36 cellular contexts compared by ENCODE assay signal in the genomic region with DNA sequence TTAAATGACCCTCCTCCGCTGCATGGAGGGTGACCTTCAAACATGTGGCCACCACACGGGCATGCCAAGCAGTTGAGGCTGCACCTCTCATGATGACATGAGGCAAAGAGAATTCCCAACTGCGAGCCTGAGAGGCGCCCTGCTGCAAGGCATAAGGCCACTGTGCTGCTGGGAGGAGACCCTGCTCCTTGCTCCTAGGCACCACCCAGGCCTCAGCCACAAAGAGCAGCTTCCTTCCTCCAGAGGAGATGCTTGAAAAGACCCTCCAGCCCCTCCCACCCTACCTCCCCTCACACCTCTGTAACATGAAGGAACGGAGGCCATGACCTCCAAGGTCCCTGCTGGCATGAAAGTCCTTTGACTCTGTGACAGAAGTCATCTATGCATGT.
"Had no signal": no experiment of that assay in that cellular context is flagged by ENCODE, and none has a peak within 500 bp of the region (broad histone marks: within the 10 kb centered on the region; RNA-seq: fewer than 3 reads in every experiment).

No MANE protein-coding gene starts in this region.

- H3K27ac Mint-ChIP-seq: activated CD4-positive, alpha-beta memory T cell treated with anti-CD3 and anti-CD28 coated beads for 36 hours; activated CD4-positive, alpha-beta T cell treated with anti-CD3 and anti-CD28 coated beads, Interleukin-2, amount 10 ng/mL, durations not matched to agents 24 days and 14 days; activated CD8-positive, alpha-beta T cell treated with anti-CD3 and anti-CD28 coated beads for 36 hours; activated naive CD4-positive, alpha-beta T cell treated with anti-CD3 and anti-CD28 coated beads for 36 hours; activated naive CD4-positive, alpha-beta T cell treated with anti-CD3 and anti-CD28 coated beads, Interleukin-2, amount 50 U/mL, for 72 hours; activated naive CD8-positive, alpha-beta T cell treated with anti-CD3 and anti-CD28 coated beads for 36 hours; activated T-cell treated with anti-CD3 and anti-CD28 coated beads, Interleukin-2, amount 50 U/mL, for 72 hours; activated T-helper 1 cell treated with anti-CD3 and anti-CD28 coated beads, Interleukin-12 subunit alpha, Interleukin-12 subunit beta, Interleukin-2, Interleukin-4 antibody, amounts not matched to agents 30 ng/mL and 10 ng/mL and 1 ng/mL, durations not matched to agents 14 hours and 24 hours and 36 hours; activated T-helper 17 cell treated with anti-CD3 and anti-CD28 coated beads, Interleukin-2, amount 50 U/mL, for 72 hours; T-helper 1 cell treated with Interleukin-12 subunit alpha and Interleukin-12 subunit beta and Interleukin-4 antibody, amounts not matched to agents 30 μg/mL and 1 μg/mL, for 36 hours; T-helper 2 cell treated with Interferon-gamma antibody and Interleukin-4, amounts not matched to agents 5 μg/mL and 100 μg/mL, for 36 hours had no signal

- H3K9me3 Mint-ChIP-seq: activated B cell treated with CpG ODN at 0.5 μM for 24 hours; activated CD4-positive, alpha-beta memory T cell treated with anti-CD3 and anti-CD28 coated beads for 36 hours; activated CD4-positive, alpha-beta T cell treated with anti-CD3 and anti-CD28 coated beads, Interleukin-2, amount 10 ng/mL, durations not matched to agents 24 days and 14 days; activated CD8-positive, alpha-beta T cell treated with anti-CD3 and anti-CD28 coated beads for 36 hours; activated naive CD4-positive, alpha-beta T cell treated with anti-CD3 and anti-CD28 coated beads for 36 hours; activated naive CD4-positive, alpha-beta T cell treated with anti-CD3 and anti-CD28 coated beads, Interleukin-2, amount 50 U/mL, for 72 hours; activated naive CD8-positive, alpha-beta T cell treated with anti-CD3 and anti-CD28 coated beads for 36 hours; activated T-cell treated with anti-CD3 and anti-CD28 coated beads, Interleukin-2, amount 50 U/mL, for 4 hours; activated T-cell treated with anti-CD3 and anti-CD28 coated beads, Interleukin-2, amount 50 U/mL, for 72 hours; activated T-helper 1 cell treated with anti-CD3 and anti-CD28 coated beads, Interleukin-12 subunit alpha, Interleukin-12 subunit beta, Interleukin-2, Interleukin-4 antibody, amounts not matched to agents 30 ng/mL and 10 ng/mL and 1 ng/mL, durations not matched to agents 14 hours and 24 hours and 36 hours; activated T-helper 17 cell treated with anti-CD3 and anti-CD28 coated beads, Interleukin-2, amount 50 U/mL, for 72 hours; central memory CD8-positive, alpha-beta T cell; T-helper 1 cell treated with Interleukin-12 subunit alpha and Interleukin-12 subunit beta and Interleukin-4 antibody, amounts not matched to agents 30 μg/mL and 1 μg/mL, for 36 hours; T-helper 2 cell treated with Interferon-gamma antibody and Interleukin-4, amounts not matched to agents 5 μg/mL and 100 μg/mL, for 36 hours had no signal

- H3K36me3 Mint-ChIP-seq: activated CD4-positive, alpha-beta memory T cell treated with anti-CD3 and anti-CD28 coated beads for 36 hours had no signal

- H3K27ac ChIP-seq: adrenal gland, body of pancreas, brain microvascular endothelial cell, breast epithelium, VCaP had no signal

- H3K4me3 Mint-ChIP-seq: activated B cell treated with CpG ODN at 0.5 μM for 24 hours; activated CD4-positive, alpha-beta memory T cell treated with anti-CD3 and anti-CD28 coated beads for 36 hours; activated CD4-positive, alpha-beta T cell treated with anti-CD3 and anti-CD28 coated beads, Interleukin-2, amount 10 ng/mL, durations not matched to agents 24 days and 14 days; activated CD8-positive, alpha-beta T cell treated with anti-CD3 and anti-CD28 coated beads for 36 hours; activated naive CD4-positive, alpha-beta T cell treated with anti-CD3 and anti-CD28 coated beads for 36 hours; activated naive CD8-positive, alpha-beta T cell treated with anti-CD3 and anti-CD28 coated beads for 36 hours; activated T-cell treated with anti-CD3 and anti-CD28 coated beads, Interleukin-2, amount 50 U/mL, for 4 hours; activated T-cell treated with anti-CD3 and anti-CD28 coated beads, Interleukin-2, amount 50 U/mL, for 72 hours; activated T-helper 1 cell treated with anti-CD3 and anti-CD28 coated beads, Interleukin-12 subunit alpha, Interleukin-12 subunit beta, Interleukin-2, Interleukin-4 antibody, amounts not matched to agents 30 ng/mL and 10 ng/mL and 1 ng/mL, durations not matched to agents 14 hours and 24 hours and 36 hours; activated T-helper 17 cell treated with anti-CD3 and anti-CD28 coated beads, Interleukin-2, amount 50 U/mL, for 72 hours; central memory CD8-positive, alpha-beta T cell; T-helper 1 cell treated with Interleukin-12 subunit alpha and Interleukin-12 subunit beta and Interleukin-4 antibody, amounts not matched to agents 30 μg/mL and 1 μg/mL, for 36 hours; T-helper 2 cell treated with Interferon-gamma antibody and Interleukin-4, amounts not matched to agents 5 μg/mL and 100 μg/mL, for 36 hours had no signal

- H3K4me3 ChIP-seq: adrenal gland, body of pancreas, breast epithelium had no signal

- DNase-seq: activated B cell treated with CpG ODN at 0.5 μM for 24 hours; activated CD4-positive, alpha-beta memory T cell treated with anti-CD3 and anti-CD28 coated beads for 36 hours; activated CD4-positive, alpha-beta T cell treated with anti-CD3 and anti-CD28 coated beads for 4 hours; activated CD4-positive, alpha-beta T cell treated with anti-CD3 and anti-CD28 coated beads, Interleukin-2, amount 10 ng/mL, durations not matched to agents 24 days and 14 days; activated CD4-positive, alpha-beta T cell treated with anti-CD3 and anti-CD28 coated beads, Interleukin-2, amount 50 U/mL, for 1 hour; activated CD4-positive, alpha-beta T cell treated with anti-CD3 and anti-CD28 coated beads, Interleukin-2, amount 50 U/mL, for 4 hours; activated CD4-positive, CD25-positive, alpha-beta regulatory T cell treated with anti-CD3 and anti-CD28 coated beads, Interleukin-2, amount 50 U/mL, for 72 hours; activated CD8-positive, alpha-beta T cell treated with anti-CD3 and anti-CD28 coated beads for 36 hours; activated effector memory CD4-positive, alpha-beta T cell treated with anti-CD3 and anti-CD28 coated beads, Interleukin-2, amount 50 U/mL, for 16 hours; activated gamma-delta T cell treated with Interleukin-2 at 50 U/mL for 16 hours; activated naive CD4-positive, alpha-beta T cell; activated naive CD4-positive, alpha-beta T cell treated with anti-CD3 and anti-CD28 coated beads for 36 hours; activated naive CD4-positive, alpha-beta T cell treated with anti-CD3 and anti-CD28 coated beads, Interleukin-2, amount 50 U/mL, for 16 hours; activated naive CD8-positive, alpha-beta T cell treated with anti-CD3 and anti-CD28 coated beads for 36 hours; activated T-cell treated with anti-CD3 and anti-CD28 coated beads for 4 hours; activated T-cell treated with anti-CD3 and anti-CD28 coated beads, Interleukin-2, amount 50 U/mL, for 1 hour; activated T-cell treated with anti-CD3 and anti-CD28 coated beads, Interleukin-2, amount 50 U/mL, for 4 hours; activated T-cell treated with anti-CD3 and anti-CD28 coated beads, Interleukin-2, amount 50 U/mL, for 72 hours; amniotic stem cell; aorta; body of pancreas; brain microvascular endothelial cell; cerebellar nuclear complex; SW 1271; T-helper 1 cell; T-helper 2 cell; T-helper 9 cell had no signal

- H3K27me3 Mint-ChIP-seq: activated B cell treated with CpG ODN at 0.5 μM for 24 hours; activated CD4-positive, alpha-beta memory T cell treated with anti-CD3 and anti-CD28 coated beads for 36 hours; activated CD4-positive, alpha-beta T cell treated with anti-CD3 and anti-CD28 coated beads, Interleukin-2, amount 10 ng/mL, durations not matched to agents 24 days and 14 days; activated CD8-positive, alpha-beta T cell treated with anti-CD3 and anti-CD28 coated beads for 36 hours; activated naive CD8-positive, alpha-beta T cell treated with anti-CD3 and anti-CD28 coated beads for 36 hours; activated T-helper 17 cell treated with anti-CD3 and anti-CD28 coated beads, Interleukin-2, amount 50 U/mL, for 72 hours; central memory CD8-positive, alpha-beta T cell had no signal

- H3K4me1 Mint-ChIP-seq: activated B cell treated with CpG ODN at 0.5 μM for 24 hours; activated CD4-positive, alpha-beta T cell treated with anti-CD3 and anti-CD28 coated beads, Interleukin-2, amount 10 ng/mL, durations not matched to agents 24 days and 14 days; activated T-helper 17 cell treated with anti-CD3 and anti-CD28 coated beads, Interleukin-2, amount 50 U/mL, for 72 hours had no signal
